Comparison of ENCODE assay signal across 14 cellular contexts in the genomic region with DNA sequence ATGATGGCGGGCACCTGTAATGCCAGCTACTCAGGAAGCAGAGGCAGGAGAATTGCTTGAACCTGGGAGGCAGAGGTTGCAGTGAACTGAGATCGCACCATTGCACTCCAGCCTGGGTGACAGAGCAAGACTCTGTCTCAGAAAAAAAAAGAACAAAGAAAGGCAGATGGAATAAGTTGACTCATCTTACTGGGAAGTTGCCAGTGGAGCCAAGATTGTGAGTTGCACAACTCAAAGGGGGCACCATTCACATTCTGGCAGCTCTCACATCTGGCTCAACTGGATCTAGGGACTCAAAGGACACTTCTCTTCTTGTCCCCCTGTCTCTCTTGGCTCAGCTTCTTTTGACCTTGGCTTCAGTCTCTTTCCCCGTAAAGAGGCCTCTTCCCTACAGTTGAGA. TPM values are rescaled to one million over a fixed set of nuclear protein-coding genes. Genes with fewer than 3 reads are reported as not detected.
DNase-seq lines count a peak whose midpoint lies in the region; ATAC-seq and TF ChIP-seq lines count a peak whose summit lies in the region.
"Had no signal": no experiment of that assay in that cellular context is flagged by ENCODE, and none has a peak within 500 bp of the region (broad histone marks: within the 10 kb centered on the region; RNA-seq: fewer than 3 reads in every experiment).

No MANE protein-coding gene starts in this region.

- H3K4me3 Mint-ChIP-seq in MCF 10A (ENCODE audit: unreplicated experiment): no peak overlapping the region
- H3K4me3 Mint-ChIP-seq: activated naive CD4-positive, alpha-beta T cell treated with anti-CD3 and anti-CD28 coated beads, Interleukin-2, amount 50 U/mL, for 24 hours; endodermal cell; IgD-negative memory B cell; neural crest cell had no signal

- no peaks in the 10 kb centered on the region for H3K9me3 Mint-ChIP-seq in MCF 10A (ENCODE audit: unreplicated experiment)
- H3K9me3 Mint-ChIP-seq: activated naive CD4-positive, alpha-beta T cell treated with anti-CD3 and anti-CD28 coated beads, Interleukin-2, amount 50 U/mL, for 24 hours; IgD-negative memory B cell; neural crest cell had no signal

- H3K9me3 ChIP-seq in MG63: no peaks in the 10 kb centered on the region

- TF ChIP-seq CTCF in MCF 10A (IDR thresholded peaks at IDR 0.05; ENCODE audit: unreplicated experiment): no peak

- H3K36me3 Mint-ChIP-seq in MCF 10A (ENCODE audit: insufficient read depth, unreplicated experiment): no peaks in the 10 kb centered on the region
- H3K36me3 Mint-ChIP-seq: activated naive CD4-positive, alpha-beta T cell treated with anti-CD3 and anti-CD28 coated beads, Interleukin-2, amount 50 U/mL, for 24 hours; IgD-negative memory B cell had no signal

- POLR2A ChIA-PET in MCF 10A (lab: Yijun Ruan, JAX): no interaction called here

- H3K27me3 ChIP-seq in MG63: no peaks in the 10 kb centered on the region

- no peaks in the 10 kb centered on the region for H3K36me3 ChIP-seq in MG63

- DNase-seq in AML-193 (lab: John Stamatoyannopoulos, UW): peak; percentile 31 to 40
- peak; percentile 72 for DNase-seq in MG63
- peak; percentile 93 for DNase-seq in MCF 10A (ENCODE audit: unreplicated experiment)
- peak; percentile 40 for DNase-seq in kidney glomerular epithelial cell (lab: John Stamatoyannopoulos, UW)
- no peak for DNase-seq in activated T-cell treated with anti-CD3 and anti-CD28 coated beads, Interleukin-2, amount 50 U/mL, for 48 hours
- DNase-seq in DMS53 treated with DMSO at 0.1 percent for 48 hours (lab: John Stamatoyannopoulos, UW; ENCODE audit: unreplicated experiment): no peak
- DNase-seq: activated CD4-positive, alpha-beta T cell treated with anti-CD3 and anti-CD28 coated beads, Interleukin-2, amount 50 U/mL, for 48 hours; endodermal cell; stimulated activated naive CD8-positive, alpha-beta T cell treated with anti-CD3 and anti-CD28 coated beads, Interleukin-15, Interleukin-2, amounts not matched to agents 100 U/mL and 50 U/mL, for 24 hours had no signal

- BruUV-seq in MCF 10A (replicated peaks; lab: Mats Ljungman, UMichigan): no TSS peak

- peaks cover 9% of the 10 kb centered on the region for H3K27me3 Mint-ChIP-seq in MCF 10A (ENCODE audit: insufficient read depth, unreplicated experiment)
- H3K27me3 Mint-ChIP-seq: activated naive CD4-positive, alpha-beta T cell treated with anti-CD3 and anti-CD28 coated beads, Interleukin-2, amount 50 U/mL, for 24 hours had no signal

- intact Hi-C loops in MCF 10A (cut with micrococcal nuclease): no loop called here

- H3K4me3 ChIP-seq in MG63: no peak overlapping the region

- no peak overlapping the region for H3K27ac Mint-ChIP-seq in MCF 10A (ENCODE audit: low read depth, unreplicated experiment)
- H3K27ac Mint-ChIP-seq: activated naive CD4-positive, alpha-beta T cell treated with anti-CD3 and anti-CD28 coated beads, Interleukin-2, amount 50 U/mL, for 24 hours; endodermal cell; IgD-negative memory B cell had no signal

- peaks cover 8% of the 10 kb centered on the region for H3K4me1 Mint-ChIP-seq in MCF 10A (ENCODE audit: insufficient read depth, unreplicated experiment)
- H3K4me1 Mint-ChIP-seq: activated naive CD4-positive, alpha-beta T cell treated with anti-CD3 and anti-CD28 coated beads, Interleukin-2, amount 50 U/mL, for 24 hours had no signal

- CTCF ChIA-PET in MCF 10A (lab: Yijun Ruan, JAX): interaction anchor here (1.0 kb wide), 1 partner anchor 23 kb away, joined by 3 read pairs; no protein-coding TSS in a partner anchor

- no peak for ATAC-seq in GM19328 (IDR thresholded peaks at IDR 0.05; ENCODE audit: unreplicated experiment)
- ATAC-seq in GM19463 (IDR thresholded peaks at IDR 0.05; ENCODE audit: unreplicated experiment): no peak
- ATAC-seq: stimulated activated naive CD8-positive, alpha-beta T cell treated with anti-CD3 and anti-CD28 coated beads, Interleukin-15, Interleukin-2, amounts not matched to agents 100 U/mL and 50 U/mL, for 24 hours had no signal

RNA-seq across cellular contexts. Expression of a gene that starts 53.7 kb away (rescaled TPM):
- 2.4 and 4.5 TPM in 2 replicates for total RNA-seq in MG63 (2014; rRNA removed; shearing (Covaris generic); ENCODE audit: low replicate concordance)
- 23.5 and 31.6 TPM in 2 replicates for total RNA-seq in MCF 10A (2022)

Comparison
In these comparisons a context has a peak if more than half of its experiments do, and no peak if none do; other contexts are left out.
1. DNase-seq: peak in AML-193 (2 of 2), MG63 (single experiment), MCF 10A (single experiment) and kidney glomerular epithelial cell (single experiment); none in activated T-cell treated with anti-CD3 and anti-CD28 coated beads, Interleukin-2, amount 50 U/mL, for 48 hours (0 of 2) and DMS53 treated with DMSO at 0.1 percent for 48 hours (single experiment).